ENCODE assay signal across 25 cellular contexts in genomic region chr7:44530990-44531389, GRCh38. TPM values are rescaled to one million over a fixed set of nuclear protein-coding genes. Genes with fewer than 3 reads are reported as not detected.
DNase-seq lines count a peak whose midpoint lies in the region; ATAC-seq and TF ChIP-seq lines count a peak whose summit lies in the region.
"Had no signal": no experiment of that assay in that cellular context is flagged by ENCODE, and none has a peak within 500 bp of the region (broad histone marks: within the 10 kb centered on the region; RNA-seq: fewer than 3 reads in every experiment).

No MANE protein-coding gene starts in this region.

- H3K9ac ChIP-seq in BLaER1 treated with 17β-estradiol and CSF1 and Interleukin-3, amounts not matched to agents 10 nM and 100 nM, result no peak overlapping the region
- no peak overlapping the region for H3K9ac ChIP-seq in HCT116 (ENCODE audit: low read length)

- no peak for TF ChIP-seq RAD21 in HCT116 (IDR thresholded peaks at IDR 0.05; ENCODE audit: low read depth)

- H4K20me1 ChIP-seq in BLaER1 treated with 17β-estradiol and CSF1 and Interleukin-3, amounts not matched to agents 10 nM and 100 nM, result no peaks in the 10 kb centered on the region
- no peaks in the 10 kb centered on the region for H4K20me1 ChIP-seq in HCT116 (ENCODE audit: insufficient read depth)

- H3K9me2 ChIP-seq in HCT116 (ENCODE audit: insufficient read depth), result no peaks in the 10 kb centered on the region

- ATAC-seq in HCT116, result no peak
- ATAC-seq: activated naive CD8-positive, alpha-beta T cell treated with anti-CD3 and anti-CD28 coated beads, Interleukin-2, amount 50 U/mL, for 24 hours had no signal

- H3K4me2 ChIP-seq in BLaER1 treated with 17β-estradiol and CSF1 and Interleukin-3, amounts not matched to agents 10 nM and 100 nM, result peak overlapping the region in 6 of 11 experiments; percentile 6 to 25 (median 16); a peak in 8 of 22 replicates
- peak overlapping the region; percentile 45 for H3K4me2 ChIP-seq in HCT116 (ENCODE audit: low read length)

- H3K27me3 Mint-ChIP-seq in Caco-2 (ENCODE audit: insufficient read depth, unreplicated experiment), result no peaks in the 10 kb centered on the region
- H3K27me3 Mint-ChIP-seq: activated B cell treated with CpG ODN at 0.5 μM for 24 hours; activated CD4-positive, alpha-beta memory T cell treated with anti-CD3 and anti-CD28 coated beads for 36 hours; activated naive CD8-positive, alpha-beta T cell treated with anti-CD3 and anti-CD28 coated beads, Interleukin-2, amount 50 U/mL, for 24 hours; CD4-positive, alpha-beta T cell; progenitor cell of endocrine pancreas had no signal

- RAD21 ChIA-PET in HCT116 (lab: Charles Lee; ENCODE audit: low non-redundant PET in 1 of 2, low total read pairs in 2 of 2, uncharacterized antibody in 2 of 2, unreplicated experiment in 2 of 2), result no interaction called here

- H2AFZ ChIP-seq in HCT116 (ENCODE audit: low read depth, low read length, poor library complexity, severe bottlenecking), result no peak overlapping the region

- no peaks in the 10 kb centered on the region for H3K9me3 Mint-ChIP-seq in Caco-2 (ENCODE audit: unreplicated experiment)
- H3K9me3 Mint-ChIP-seq: activated naive CD8-positive, alpha-beta T cell treated with anti-CD3 and anti-CD28 coated beads, Interleukin-2, amount 50 U/mL, for 24 hours; CD4-positive, alpha-beta T cell had no signal

- POLR2A ChIA-PET in HCT116 (lab: Charles Lee) (no interaction called here), Caco-2 (lab: Charles Lee) (no interaction called here)

- peaks cover 5% of the 10 kb centered on the region for H3K36me3 Mint-ChIP-seq in Caco-2 (ENCODE audit: insufficient read depth, unreplicated experiment)

- H3K36me3 ChIP-seq in BLaER1 treated with 17β-estradiol and CSF1 and Interleukin-3, amounts not matched to agents 10 nM and 100 nM, result no peaks in the 10 kb centered on the region
- H3K36me3 ChIP-seq in HCT116 (ENCODE audit: control insufficient read depth in 1 of 2, insufficient read depth in 2 of 2, low read length in 2 of 2) (no peaks in the 10 kb centered on the region), adrenal gland (replicated peaks in 1 of 2) (no peaks in the 10 kb centered on the region), Caco-2 (ENCODE audit: control insufficient read depth, insufficient read depth, low read length) (no peaks in the 10 kb centered on the region; the same call in 1 of the 2 replicates)
- H3K36me3 ChIP-seq: vagina had no signal

- BruUV-seq in HCT116 (replicated peaks; lab: Mats Ljungman, UMichigan) (no TSS peak), Caco-2 (replicated peaks; lab: Mats Ljungman, UMichigan) (no TSS peak)

- TF ChIP-seq CTCF in HCT116 (IDR thresholded peaks at IDR 0.05 in 2 of 3, conservative IDR thresholded peaks at IDR 0.05 in 1 of 3; ENCODE audit: borderline replicate concordance in 1 of 3, insufficient read depth in 1 of 3, low read depth in 2 of 3, low read length in 2 of 3), result no peak
- no peak for TF ChIP-seq CTCF in adrenal gland (IDR thresholded peaks at IDR 0.05)
- TF ChIP-seq CTCF in Caco-2 (IDR thresholded peaks at IDR 0.05; ENCODE audit: insufficient read depth in 1 of 2, low read depth in 1 of 2, low read length in 1 of 2, severe bottlenecking in 1 of 2, unreplicated experiment in 1 of 2), result no peak

- no peak overlapping the region for H3K27ac ChIP-seq in BLaER1 treated with 17β-estradiol and CSF1 and Interleukin-3, amounts not matched to agents 10 nM and 100 nM
- H3K27ac ChIP-seq in HCT116 (ENCODE audit: low read depth, low read length) (no peak overlapping the region; the same call in 1 of the 2 replicates), adrenal gland (no peak overlapping the region)
- H3K27ac ChIP-seq: vagina had no signal

- 44 to 79% (median 54%) methylated on average over 6 to 10 of the region's 10 CpGs for WGBS in adrenal gland, 4 donors

- no peak overlapping the region for H3K4me3 Mint-ChIP-seq in Caco-2 (ENCODE audit: unreplicated experiment)
- H3K4me3 Mint-ChIP-seq: activated B cell treated with CpG ODN at 0.5 μM for 24 hours; activated CD4-positive, alpha-beta memory T cell treated with anti-CD3 and anti-CD28 coated beads for 36 hours; activated naive CD8-positive, alpha-beta T cell treated with anti-CD3 and anti-CD28 coated beads, Interleukin-2, amount 50 U/mL, for 24 hours; CD4-positive, alpha-beta T cell; neural crest cell; T-helper 1 cell treated with Interleukin-12 subunit alpha and Interleukin-12 subunit beta and Interleukin-4 antibody, amounts not matched to agents 30 μg/mL and 1 μg/mL, for 36 hours had no signal

- CTCF ChIA-PET in HCT116 (lab: Charles Lee), result no interaction called here
- CTCF ChIA-PET in Caco-2 (lab: Charles Lee), result no interaction called here

- peaks cover 0 to 10% (median 8%) of the 10 kb centered on the region in 10 experiments; a peak in 11 of 20 replicates for H3K4me1 ChIP-seq in BLaER1 treated with 17β-estradiol and CSF1 and Interleukin-3, amounts not matched to agents 10 nM and 100 nM
- H3K4me1 ChIP-seq in HCT116 (ENCODE audit: control insufficient read depth in 1 of 2, insufficient read depth in 2 of 2, low read length in 2 of 2), result peaks cover 0 to 12% of the 10 kb centered on the region in 2 experiments; a peak in 2 of 4 replicates
- H3K4me1 ChIP-seq in adrenal gland (replicated peaks in 1 of 2), result no peaks in the 10 kb centered on the region
- H3K4me1 ChIP-seq in Caco-2, result no peaks in the 10 kb centered on the region
- H3K4me1 ChIP-seq: vagina had no signal

- H3K4me1 Mint-ChIP-seq in Caco-2 (ENCODE audit: low read depth, unreplicated experiment), result peaks cover 6% of the 10 kb centered on the region
- H3K4me1 Mint-ChIP-seq: activated naive CD8-positive, alpha-beta T cell treated with anti-CD3 and anti-CD28 coated beads, Interleukin-2, amount 50 U/mL, for 24 hours; neural crest cell had no signal

- intact Hi-C loops in HCT116 (cut with micrococcal nuclease), result no loop called here
- intact Hi-C loops in adrenal gland (cut with DNase I), result no loop called here
- intact Hi-C loops in Caco-2 (cut with micrococcal nuclease; ENCODE audit: unreplicated experiment), result loop anchor here (1.0 kb wide), 1 partner anchor 48 kb away; no protein-coding TSS in a partner anchor

- DNase-seq in HCT116 (ENCODE audit: low read depth, low spot score), result no peak
- peak; percentile 65 to 88 (median 79) for DNase-seq in adrenal gland
- DNase-seq in mesenteric fat pad (ENCODE audit: low spot score), result peak; percentile 81
- DNase-seq in NCI-H187 treated with DMSO at 0.1 percent for 48 hours (lab: John Stamatoyannopoulos, UW), result no peak
- no peak for DNase-seq in Caco-2
- DNase-seq in DMS153 (lab: John Stamatoyannopoulos, UW), result no peak
- no peak for DNase-seq in NOMO-1 treated with DMSO at 0.1 percent for 48 hours (lab: John Stamatoyannopoulos, UW; ENCODE audit: unreplicated experiment)
- DNase-seq: activated B cell treated with CpG ODN at 0.5 μM for 24 hours; activated CD4-positive, alpha-beta memory T cell treated with anti-CD3 and anti-CD28 coated beads for 36 hours; activated naive CD8-positive, alpha-beta T cell treated with anti-CD3 and anti-CD28 coated beads, Interleukin-2, amount 50 U/mL, for 24 hours; CD4-positive, alpha-beta T cell; cortex of kidney; hippocampal formation; KG1; MV-4-11; NCI-H2081; NCI-H526 treated with DMSO at 0.1 percent for 48 hours had no signal

- no peaks in the 10 kb centered on the region for H3K79me2 ChIP-seq in HCT116 (ENCODE audit: insufficient read depth, low read length)

- H3K9me3 ChIP-seq in BLaER1 treated with 17β-estradiol and CSF1 and Interleukin-3, amounts not matched to agents 10 nM and 100 nM (replicated peaks in 1 of 11), result peaks cover 15 to 30% (median 23%) of the 10 kb centered on the region in 11 experiments
- H3K9me3 ChIP-seq in HCT116 (ENCODE audit: control insufficient read depth in 1 of 2, insufficient read depth in 1 of 2, low read depth in 1 of 2, low read length in 2 of 2), result no peaks in the 10 kb centered on the region
- H3K9me3 ChIP-seq in adrenal gland (replicated peaks in 1 of 3), result no peaks in the 10 kb centered on the region
- H3K9me3 ChIP-seq in Caco-2, result 0 out of 2 replicates have a peak, but pooled peaks cover under 1% of the 10 kb centered on the region
- H3K9me3 ChIP-seq: vagina had no signal

- H3K27ac Mint-ChIP-seq in Caco-2 (ENCODE audit: unreplicated experiment), result no peak overlapping the region
- H3K27ac Mint-ChIP-seq: activated B cell treated with CpG ODN at 0.5 μM for 24 hours; activated CD4-positive, alpha-beta memory T cell treated with anti-CD3 and anti-CD28 coated beads for 36 hours; activated naive CD8-positive, alpha-beta T cell treated with anti-CD3 and anti-CD28 coated beads, Interleukin-2, amount 50 U/mL, for 24 hours; CD4-positive, alpha-beta T cell; progenitor cell of endocrine pancreas; T-helper 1 cell treated with Interleukin-12 subunit alpha and Interleukin-12 subunit beta and Interleukin-4 antibody, amounts not matched to agents 30 μg/mL and 1 μg/mL, for 36 hours had no signal

- H3K4me3 ChIP-seq in BLaER1 treated with 17β-estradiol and CSF1 and Interleukin-3, amounts not matched to agents 10 nM and 100 nM, result no peak overlapping the region
- no peak overlapping the region for H3K4me3 ChIP-seq in HCT116 (replicated peaks in 1 of 2; ENCODE audit: low read depth in 1 of 2, low read length in 2 of 2)
- no peak overlapping the region for H3K4me3 ChIP-seq in adrenal gland
- H3K4me3 ChIP-seq in Caco-2 (ENCODE audit: low read depth, low read length), result no peak overlapping the region
- H3K4me3 ChIP-seq: vagina had no signal

- TF ChIP-seq POLR2A in HCT116 (IDR thresholded peaks at IDR 0.05; ENCODE audit: borderline replicate concordance, extremely low read depth, insufficient read depth, insufficient read length) (no peak), adrenal gland (IDR thresholded peaks at IDR 0.05) (no peak)

- no peaks in the 10 kb centered on the region for H3K27me3 ChIP-seq in BLaER1 treated with 17β-estradiol and CSF1 and Interleukin-3, amounts not matched to agents 10 nM and 100 nM
- no peaks in the 10 kb centered on the region for H3K27me3 ChIP-seq in HCT116 (ENCODE audit: insufficient read depth, low read length)
- H3K27me3 ChIP-seq in adrenal gland, result no peaks in the 10 kb centered on the region
- no peaks in the 10 kb centered on the region for H3K27me3 ChIP-seq in Caco-2 (replicated peaks; ENCODE audit: control insufficient read depth, insufficient read depth, low read length)
- H3K27me3 ChIP-seq: vagina had no signal

RNA-seq across cellular contexts. Expression of gene NPC1L1, which starts 10.1 kb away (rescaled TPM):
- total RNA-seq in HCT116 (2021; ENCODE audit: unreplicated experiment), result 0.15 TPM
- 0.05 and 0.09 TPM in 2 replicates for polyA plus RNA-seq in HCT116 (2012)
- under 1 TPM in 7 of 8 donors, not detected in 1; under 0.01 to 0.42 (median 0.08) TPM for total RNA-seq in adrenal gland
- polyA plus RNA-seq in adrenal gland, result under 1 TPM; 0.02 to 0.48 (median 0.20) TPM
- total RNA-seq in mesenteric fat pad, result 0.29 TPM
- total RNA-seq in Caco-2 (2022), result 5.9 and 6.5 TPM in 2 replicates
- total RNA-seq: activated B cell treated with CpG ODN at 0.5 μM for 24 hours, endothelial cell of umbilical vein, fibroblast of villous mesenchyme, skeletal muscle tissue had no signal
- polyA plus RNA-seq: endothelial cell of umbilical vein had no signal

RNA-seq across cellular contexts. Expression of gene NUDCD3, which starts 40.5 kb away (rescaled TPM):
- total RNA-seq in HCT116 (2021; ENCODE audit: unreplicated experiment) (94.6 TPM), adrenal gland (100 to 1,000 TPM in 3 of 8 donors, 10 to 100 TPM in 5; 33.1 to 136 (median 72.8) TPM), mesenteric fat pad (68.9 TPM), Caco-2 (2022) (103 and 116 TPM in 2 replicates)
- polyA plus RNA-seq in HCT116 (2012), result 53.7 and 54.5 TPM in 2 replicates
- polyA plus RNA-seq in adrenal gland, result 10 to 100 TPM; 30.5 to 85.7 (median 37.0) TPM

RNA-seq across cellular contexts. Expression of gene DDX56, which starts 42.7 kb away (rescaled TPM):
- 119 TPM for total RNA-seq in HCT116 (2021; ENCODE audit: unreplicated experiment)
- 75.8 and 99.0 TPM in 2 replicates for polyA plus RNA-seq in HCT116 (2012)
- 10 to 100 TPM; 35.9 to 90.0 (median 54.7) TPM for total RNA-seq in adrenal gland
- polyA plus RNA-seq in adrenal gland, result 100 to 1,000 TPM in 2 of 3 donors, 10 to 100 TPM in 1; 71.4 to 543 (median 232) TPM
- total RNA-seq in mesenteric fat pad, result 64.1 TPM
- total RNA-seq in Caco-2 (2022), result 135 and 154 TPM in 2 replicates

RNA-seq across cellular contexts. Expression of gene TMED4, which starts 51.0 kb away (rescaled TPM):
- 67.3 TPM for total RNA-seq in HCT116 (2021; ENCODE audit: unreplicated experiment)
- 71.0 and 78.4 TPM in 2 replicates for polyA plus RNA-seq in HCT116 (2012)
- 100 to 1,000 TPM in 6 of 8 donors, 10 to 100 TPM in 2; 87.5 to 189 (median 127) TPM for total RNA-seq in adrenal gland
- 10 to 100 TPM; 45.2 to 64.9 (median 46.7) TPM for polyA plus RNA-seq in adrenal gland
- 56.3 TPM for total RNA-seq in mesenteric fat pad
- 93.4 and 96.6 TPM in 2 replicates for total RNA-seq in Caco-2 (2022)

Comparison
In these comparisons a context has a peak if more than half of its experiments do, and no peak if none do; other contexts are left out.
1. DNase-seq: peak in adrenal gland (7 of 7) and mesenteric fat pad (single experiment); none in HCT116 (single experiment), NCI-H187 treated with DMSO at 0.1 percent for 48 hours (single experiment), Caco-2 (0 of 2), DMS153 (single experiment) and NOMO-1 treated with DMSO at 0.1 percent for 48 hours (single experiment).